In genomic region chr16:4240624-4241023, GRCh38 we compare ENCODE assay signal across 28 cellular contexts. TPM values are rescaled to one million over a fixed set of nuclear protein-coding genes. Genes with fewer than 3 reads are reported as not detected.
DNase-seq lines count a peak whose midpoint lies in the region; ATAC-seq and TF ChIP-seq lines count a peak whose summit lies in the region.
"Had no signal": no experiment of that assay in that cellular context is flagged by ENCODE, and none has a peak within 500 bp of the region (broad histone marks: within the 10 kb centered on the region; RNA-seq: fewer than 3 reads in every experiment).

No MANE protein-coding gene starts in this region.

- ATAC-seq in Right ventricle myocardium inferior (peak; percentile 79), HG03135 (IDR thresholded peaks at IDR 0.05; ENCODE audit: unreplicated experiment) (no peak)
- ATAC-seq: activated CD4-positive, alpha-beta T cell treated with anti-CD3 and anti-CD28 coated beads for 36 hours; activated T-cell treated with anti-CD3 and anti-CD28 coated beads, Interleukin-2, amount 50 U/mL, for 4 hours; effector memory CD8-positive, alpha-beta T cell; esophagus mucosa; lower lobe of right lung; Panc1 had no signal

- no peak for TF ChIP-seq EP300 in transverse colon (IDR thresholded peaks at IDR 0.05; ENCODE audit: low read depth)

- H3K4me3 ChIP-seq in coronary artery (peak overlapping the region; percentile 56), transverse colon (no peak overlapping the region)
- H3K4me3 ChIP-seq: adrenal gland, colonic mucosa, vagina had no signal

- TF ChIP-seq CTCF in coronary artery (IDR thresholded peaks at IDR 0.05) (no peak), transverse colon (IDR thresholded peaks at IDR 0.05) (no peak)

- no peaks in the 10 kb centered on the region for H3K36me3 ChIP-seq in transverse colon
- H3K36me3 ChIP-seq: adrenal gland, BE2C, colonic mucosa, lower lobe of right lung, spleen, vagina had no signal

- TF ChIP-seq POLR2A in transverse colon (IDR thresholded peaks at IDR 0.05) = no peak

- in situ Hi-C loops in transverse colon (cut with MboI; ENCODE audit: low pct_ligation_motif_present in 1 of 4, low pct_unique_long_range_greater_than_20kb in 1 of 4, low sequenced_read_pairs in 3 of 4) = no loop called here

- WGBS in transverse colon (ENCODE audit: low coverage in 1 of 2), 2 donors = 73% methylated on average over 12 of the region's 12 CpGs; no CpG with 5 or more reads in 1 of the 2 donors

- no peaks in the 10 kb centered on the region for H3K4me1 ChIP-seq in transverse colon
- H3K4me1 ChIP-seq: adrenal gland, colonic mucosa, lower lobe of right lung, vagina had no signal

- intact Hi-C loops in Right ventricle myocardium inferior (cut with DNase I) (loop anchor here (2.0 kb wide), 1 partner anchor 28 kb away; no protein-coding TSS in a partner anchor), cardiac septum (cut with DNase I) (loop anchor here (5.0 kb wide), 1 partner anchor 33 kb away; no protein-coding TSS in a partner anchor), transverse colon (cut with DNase I; ENCODE audit: low total_unique reads) (no loop called here)

- H3K27me3 ChIP-seq in transverse colon = no peaks in the 10 kb centered on the region
- H3K27me3 ChIP-seq: adrenal gland, BE2C, colonic mucosa, spleen, vagina had no signal

- H3K27ac ChIP-seq in coronary artery = peak overlapping the region; percentile 64 to 83
- no peak overlapping the region for H3K27ac ChIP-seq in transverse colon
- H3K27ac ChIP-seq: adrenal gland, colonic mucosa, lower lobe of right lung, vagina had no signal

- no peaks in the 10 kb centered on the region for H3K9me3 ChIP-seq in transverse colon
- H3K9me3 ChIP-seq: adrenal gland, BE2C, colonic mucosa, lower lobe of right lung, spleen, vagina had no signal

- DNase-seq in Right ventricle myocardium inferior (ENCODE audit: missing footprints) (peak; percentile 76), cardiac septum (ENCODE audit: low spot score) (no peak), coronary artery (ENCODE audit: low spot score) (no peak), left kidney (ENCODE audit: low read depth, low spot score) (peak; percentile 65), transverse colon (no peak)
- DNase-seq in activated CD4-positive, alpha-beta T cell treated with anti-CD3 and anti-CD28 coated beads, Interleukin-2, amount 50 U/mL, for 4 hours = no peak
- DNase-seq in activated CD4-positive, alpha-beta T cell treated with anti-CD3 and anti-CD28 coated beads for 48 hours = no peak
- DNase-seq: activated CD4-positive, alpha-beta T cell treated with anti-CD3 and anti-CD28 coated beads for 36 hours; activated naive CD4-positive, alpha-beta T cell; activated T-cell treated with anti-CD3 and anti-CD28 coated beads, Interleukin-2, amount 50 U/mL, for 4 hours; adrenal gland; BE2C; colonic mucosa; effector memory CD8-positive, alpha-beta T cell; foreskin melanocyte; islet precursor cell; lower lobe of right lung; MV-4-11; NCI-H1694; NK-92 treated with Interleukin-12 subunit alpha and Interleukin-12 subunit beta, amount 100 ng/mL, for 24 hours; spleen; stimulated activated CD4-positive, alpha-beta T cell treated with anti-CD3 and anti-CD28 coated beads, Interleukin-4, amount 100 ng/mL, for 24 hours; stimulated activated naive CD4-positive, alpha-beta T cell had no signal

RNA-seq across cellular contexts. Expression of gene SRL, which starts 1.3 kb away (rescaled TPM):
- total RNA-seq in Right ventricle myocardium inferior = 419 TPM
- 400 TPM for total RNA-seq in cardiac septum
- under 1 TPM in 2 of 4 donors, not detected in 2; 0.32 to 0.68 TPM for total RNA-seq in transverse colon
- total RNA-seq: activated CD4-positive, alpha-beta T cell treated with anti-CD3 and anti-CD28 coated beads for 36 hours; T-helper 1 cell treated with Interleukin-12 subunit alpha and Interleukin-12 subunit beta and Interleukin-4 antibody, amounts not matched to agents 30 ng/mL and 1 ng/mL, for 36 hours had no signal

RNA-seq across cellular contexts. Expression of gene TFAP4, which starts 32.2 kb away (rescaled TPM):
- 4.4 TPM for total RNA-seq in Right ventricle myocardium inferior
- 1.4 TPM for total RNA-seq in cardiac septum
- 1 to 10 TPM; 4.6 to 8.4 (median 6.3) TPM for total RNA-seq in transverse colon

Comparison
In these comparisons a context has a peak if more than half of its experiments do, and no peak if none do; other contexts are left out.
1. DNase-seq: peak in Right ventricle myocardium inferior (single experiment) and left kidney (single experiment); none in cardiac septum (single experiment), coronary artery (single experiment), transverse colon (single experiment), activated CD4-positive, alpha-beta T cell treated with anti-CD3 and anti-CD28 coated beads, Interleukin-2, amount 50 U/mL, for 4 hours (0 of 2) and activated CD4-positive, alpha-beta T cell treated with anti-CD3 and anti-CD28 coated beads for 48 hours (single experiment).
2. H3K27ac ChIP-seq: peak in coronary artery (2 of 2); none in transverse colon (0 of 4).
3. RNA of gene SRL, which starts 1.3 kb away (total RNA-seq): 419 TPM in Right ventricle myocardium inferior (single experiment) and 400 TPM in cardiac septum (single experiment); 0.32 to 0.68 TPM in transverse colon; every median in the first group is over 100 times any median in the second.